1 cellular context compared by ENCODE assay signal in genomic region chr22:39527481-39527961, GRCh38.
TF ChIP-seq lines count a peak whose summit lies in the region.

No MANE protein-coding gene starts in this region.

TF ChIP-seq in H1, 55 proteins besides CTCF, POLR2A, EP300 and RAD21:
- TF ChIP-seq CEBPB (IDR thresholded peaks at IDR 0.05; ENCODE audit: low read depth, low read length) (0 out of 2 replicates have a peak, but pooled peaks have one; percentile 24), GABPA (IDR thresholded peaks at IDR 0.05; ENCODE audit: borderline replicate concordance, insufficient read depth, low read length) (no peak), RNF2 (IDR thresholded peaks at IDR 0.05; ENCODE audit: borderline replicate concordance, low read depth, low read length, missing control alignments, poor library complexity, severe bottlenecking) (no peak), GTF2F1 (IDR thresholded peaks at IDR 0.05; ENCODE audit: borderline replicate concordance, low read depth, low read length) (no peak)
